Comparison of ENCODE assay signal across 23 cellular contexts in the genomic region with DNA sequence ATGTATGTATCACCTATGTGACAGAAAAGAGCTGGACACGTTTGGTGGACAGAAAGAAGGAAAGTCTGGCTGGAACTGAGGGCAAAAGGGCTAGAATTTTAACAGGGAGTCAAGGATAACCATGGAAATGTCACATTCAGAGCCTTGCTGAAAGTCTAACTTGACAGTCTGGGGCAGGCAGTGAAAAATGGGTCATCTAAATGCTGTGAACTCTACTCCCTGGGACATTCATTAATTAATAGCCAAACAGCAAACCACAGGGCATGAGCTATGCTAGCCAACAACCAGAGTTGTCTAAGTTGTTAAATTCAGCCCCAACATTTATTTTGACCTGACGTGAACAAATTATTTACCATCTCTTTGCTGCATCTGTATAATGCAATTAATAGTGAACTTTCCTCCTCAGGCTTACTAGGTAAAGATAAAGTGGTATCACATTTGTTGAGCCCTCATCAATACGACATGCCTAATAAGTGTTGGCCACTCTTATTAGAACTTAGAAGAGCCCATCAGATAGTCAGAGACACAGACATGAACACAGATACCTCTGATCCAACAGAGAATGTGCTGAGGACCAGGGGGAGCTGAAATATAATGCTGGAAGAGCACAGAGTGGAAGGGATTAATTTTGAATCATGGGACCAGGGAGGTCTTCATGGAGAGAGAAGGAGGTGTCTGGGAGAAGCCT.
"Had no signal": no experiment of that assay in that cellular context is flagged by ENCODE, and none has a peak within 500 bp of the region (broad histone marks: within the 10 kb centered on the region; RNA-seq: fewer than 3 reads in every experiment).

No MANE protein-coding gene starts in this region.

- H3K27me3 Mint-ChIP-seq: activated B cell treated with CpG ODN at 0.5 μM for 24 hours; activated CD4-positive, alpha-beta T cell treated with anti-CD3 and anti-CD28 coated beads for 36 hours; activated naive CD8-positive, alpha-beta T cell treated with anti-CD3 and anti-CD28 coated beads, Interleukin-2, amount 10 ng/mL, durations not matched to agents 7 days and 5 days; stimulated activated memory B cell treated with anti-CD40 and anti-IgM and Interleukin-4, amounts not matched to agents 10 μg/mL and 1 μg/mL and 100 μg/mL, for 72 hours had no signal

- H3K27ac ChIP-seq: sigmoid colon, vagina had no signal

- H3K4me2 ChIP-seq: smooth muscle cell had no signal

- H3K9me3 Mint-ChIP-seq: activated B cell treated with CpG ODN at 0.5 μM for 24 hours; activated naive CD8-positive, alpha-beta T cell treated with anti-CD3 and anti-CD28 coated beads, Interleukin-2, amount 10 ng/mL, durations not matched to agents 7 days and 5 days; dendritic cell treated with granulocyte-macrophage colony-stimulating factor and Interleukin-4, amounts not matched to agents 40 ng/mL and 50 ng/mL, for 4 days; natural killer cell treated with Interleukin-12 subunit alpha and Interleukin-12 subunit beta and Interleukin-15 and Interleukin-18, amount 100 ng/mL, for 72 hours; stimulated activated memory B cell treated with anti-CD40 and anti-IgM and Interleukin-4, amounts not matched to agents 10 μg/mL and 1 μg/mL and 100 μg/mL, for 72 hours had no signal

- ATAC-seq: activated CD4-positive, alpha-beta T cell treated with anti-CD3 and anti-CD28 coated beads for 36 hours; activated T-cell treated with anti-CD3 and anti-CD28 coated beads, Interleukin-2, amount 50 U/mL, for 4 hours; left ventricle myocardium superior; natural killer cell treated with Interleukin-12 subunit alpha and Interleukin-12 subunit beta and Interleukin-15 and Interleukin-18, amount 100 ng/mL, for 72 hours; stimulated activated memory B cell treated with anti-CD40 and anti-IgM and Interleukin-4, amounts not matched to agents 10 μg/mL and 1 μg/mL and 100 μg/mL, for 72 hours had no signal

- H3K36me3 ChIP-seq: sigmoid colon, vagina had no signal

- H3K4me3 Mint-ChIP-seq: activated B cell treated with CpG ODN at 0.5 μM for 24 hours; activated CD4-positive, alpha-beta T cell treated with anti-CD3 and anti-CD28 coated beads for 36 hours; activated naive CD8-positive, alpha-beta T cell treated with anti-CD3 and anti-CD28 coated beads, Interleukin-2, amount 10 ng/mL, durations not matched to agents 7 days and 5 days; activated T-cell treated with anti-CD3 and anti-CD28 coated beads, Interleukin-2, amount 50 U/mL, for 4 hours; dendritic cell treated with granulocyte-macrophage colony-stimulating factor and Interleukin-4, amounts not matched to agents 40 ng/mL and 50 ng/mL, for 4 days; natural killer cell treated with Interleukin-12 subunit alpha and Interleukin-12 subunit beta and Interleukin-15 and Interleukin-18, amount 100 ng/mL, for 72 hours; stimulated activated memory B cell treated with anti-CD40 and anti-IgM and Interleukin-4, amounts not matched to agents 10 μg/mL and 1 μg/mL and 100 μg/mL, for 72 hours; T-helper 1 cell treated with Interleukin-12 subunit alpha and Interleukin-12 subunit beta and Interleukin-4 antibody, amounts not matched to agents 30 μg/mL and 1 μg/mL, for 36 hours had no signal

- DNase-seq: activated B cell treated with CpG ODN at 0.5 μM for 24 hours; activated CD4-positive, alpha-beta T cell treated with anti-CD3 and anti-CD28 coated beads for 36 hours; activated CD4-positive, alpha-beta T cell treated with anti-CD3 and anti-CD28 coated beads, Interleukin-2, amount 50 U/mL, for 48 hours; activated CD8-positive, alpha-beta memory T cell treated with anti-CD3 and anti-CD28 coated beads, Interleukin-2, amount 50 U/mL, for 48 hours; activated naive CD4-positive, alpha-beta T cell treated with Interleukin-2 at 50 U/mL for 16 hours; activated naive CD8-positive, alpha-beta T cell treated with anti-CD3 and anti-CD28 coated beads, Interleukin-2, amount 10 ng/mL, durations not matched to agents 7 days and 5 days; activated T-cell treated with anti-CD3 and anti-CD28 coated beads, Interleukin-2, amount 50 U/mL, for 4 hours; amygdala; effector CD4-positive, alpha-beta T cell; erythroblast; foreskin fibroblast; left ventricle myocardium superior; sigmoid colon; stimulated activated CD4-positive, alpha-beta T cell treated with anti-CD3 and anti-CD28 coated beads, Interleukin-15, amount 100 ng/mL, for 24 hours; T1000; trophoblast cell had no signal

- H3K4me1 Mint-ChIP-seq: activated B cell treated with CpG ODN at 0.5 μM for 24 hours; activated CD4-positive, alpha-beta T cell treated with anti-CD3 and anti-CD28 coated beads for 36 hours; activated naive CD8-positive, alpha-beta T cell treated with anti-CD3 and anti-CD28 coated beads, Interleukin-2, amount 10 ng/mL, durations not matched to agents 7 days and 5 days; stimulated activated memory B cell treated with anti-CD40 and anti-IgM and Interleukin-4, amounts not matched to agents 10 μg/mL and 1 μg/mL and 100 μg/mL, for 72 hours had no signal

- H3K27ac Mint-ChIP-seq: activated B cell treated with CpG ODN at 0.5 μM for 24 hours; activated CD4-positive, alpha-beta T cell treated with anti-CD3 and anti-CD28 coated beads for 36 hours; activated naive CD8-positive, alpha-beta T cell treated with anti-CD3 and anti-CD28 coated beads, Interleukin-2, amount 10 ng/mL, durations not matched to agents 7 days and 5 days; activated T-helper 2 cell treated with anti-CD3 and anti-CD28 coated beads, Interferon-gamma antibody, Interleukin-2, Interleukin-4, amounts not matched to agents 10 μg/mL and 5 μg/mL and 100 μg/mL, durations not matched to agents 14 hours and 24 hours and 36 hours; dendritic cell treated with granulocyte-macrophage colony-stimulating factor and Interleukin-4, amounts not matched to agents 40 ng/mL and 50 ng/mL, for 4 days; natural killer cell treated with Interleukin-12 subunit alpha and Interleukin-12 subunit beta and Interleukin-15 and Interleukin-18, amount 100 ng/mL, for 72 hours; stimulated activated memory B cell treated with anti-CD40 and anti-IgM and Interleukin-4, amounts not matched to agents 10 μg/mL and 1 μg/mL and 100 μg/mL, for 72 hours; T-helper 1 cell treated with Interleukin-12 subunit alpha and Interleukin-12 subunit beta and Interleukin-4 antibody, amounts not matched to agents 30 μg/mL and 1 μg/mL, for 36 hours had no signal

- H3K36me3 Mint-ChIP-seq: activated naive CD8-positive, alpha-beta T cell treated with anti-CD3 and anti-CD28 coated beads, Interleukin-2, amount 10 ng/mL, durations not matched to agents 7 days and 5 days; natural killer cell treated with Interleukin-12 subunit alpha and Interleukin-12 subunit beta and Interleukin-15 and Interleukin-18, amount 100 ng/mL, for 72 hours; stimulated activated memory B cell treated with anti-CD40 and anti-IgM and Interleukin-4, amounts not matched to agents 10 μg/mL and 1 μg/mL and 100 μg/mL, for 72 hours had no signal

- H3K4me3 ChIP-seq: sigmoid colon, smooth muscle cell, vagina had no signal

- H3K4me1 ChIP-seq: vagina had no signal

- H3K9me3 ChIP-seq: sigmoid colon, vagina had no signal

- H3K27me3 ChIP-seq: sigmoid colon, vagina had no signal
